Comparison of ENCODE assay signal across 23 cellular contexts in genomic region chr2:84052043-84052442, GRCh38.
"Had no signal": no experiment of that assay in that cellular context is flagged by ENCODE, and none has a peak within 500 bp of the region (broad histone marks: within the 10 kb centered on the region; RNA-seq: fewer than 3 reads in every experiment).

No MANE protein-coding gene starts in this region.

- H3K79me2 ChIP-seq: parathyroid adenoma had no signal

- H3K9me3 ChIP-seq: esophagus muscularis mucosa, left lung, neutrophil, right lobe of liver, thoracic aorta, tibial nerve, upper lobe of left lung had no signal

- H3K4me1 Mint-ChIP-seq: natural killer cell; neural crest cell; stimulated activated naive B cell treated with anti-CD40 and anti-IgM and Interleukin-4, amounts not matched to agents 10 μg/mL and 1 μg/mL and 100 μg/mL, for 72 hours had no signal

- H3K27me3 ChIP-seq: esophagus muscularis mucosa, heart right ventricle, left lung, neutrophil, right lobe of liver, tibial nerve, upper lobe of left lung had no signal

- DNase-seq: cortex of kidney; effector memory CD8-positive, alpha-beta T cell; foreskin melanocyte; glutamatergic neuron; heart right ventricle; hippocampal formation; left cardiac atrium; left lung; natural killer cell; right lobe of liver; small intestine; stimulated activated CD4-positive, alpha-beta T cell treated with anti-CD3 and anti-CD28 coated beads, Interleukin-15, amount 100 ng/mL, for 24 hours; stimulated activated CD4-positive, alpha-beta T cell treated with anti-CD3 and anti-CD28 coated beads, Interleukin-2, amount 100 ng/mL, for 48 hours; stimulated activated naive B cell treated with anti-CD40 and anti-IgM and Interleukin-4, amounts not matched to agents 10 μg/mL and 1 μg/mL and 100 μg/mL, for 72 hours; upper lobe of left lung had no signal

- H3K27ac Mint-ChIP-seq: effector memory CD8-positive, alpha-beta T cell; natural killer cell; progenitor cell of endocrine pancreas; stimulated activated naive B cell treated with anti-CD40 and anti-IgM and Interleukin-4, amounts not matched to agents 10 μg/mL and 1 μg/mL and 100 μg/mL, for 72 hours; stimulated activated naive CD8-positive, alpha-beta T cell treated with anti-CD3 and anti-CD28 coated beads, Interleukin-15, Interleukin-2, amounts not matched to agents 100 ng/mL and 50 ng/mL, for 24 hours had no signal

- H3K4me3 ChIP-seq: esophagus muscularis mucosa, heart right ventricle, left lung, right lobe of liver, thoracic aorta, tibial nerve, upper lobe of left lung had no signal

- H2AFZ ChIP-seq: parathyroid adenoma had no signal

- H3K36me3 ChIP-seq: esophagus muscularis mucosa, heart right ventricle, left lung, neutrophil, right lobe of liver, thoracic aorta, tibial nerve, upper lobe of left lung had no signal

- H3K9me3 Mint-ChIP-seq: effector memory CD8-positive, alpha-beta T cell; natural killer cell; neural crest cell; stimulated activated naive B cell treated with anti-CD40 and anti-IgM and Interleukin-4, amounts not matched to agents 10 μg/mL and 1 μg/mL and 100 μg/mL, for 72 hours; stimulated activated naive CD8-positive, alpha-beta T cell treated with anti-CD3 and anti-CD28 coated beads, Interleukin-15, Interleukin-2, amounts not matched to agents 100 ng/mL and 50 ng/mL, for 24 hours had no signal

- H3K4me3 Mint-ChIP-seq: effector memory CD8-positive, alpha-beta T cell; natural killer cell; neural crest cell; stimulated activated naive B cell treated with anti-CD40 and anti-IgM and Interleukin-4, amounts not matched to agents 10 μg/mL and 1 μg/mL and 100 μg/mL, for 72 hours; stimulated activated naive CD8-positive, alpha-beta T cell treated with anti-CD3 and anti-CD28 coated beads, Interleukin-15, Interleukin-2, amounts not matched to agents 100 ng/mL and 50 ng/mL, for 24 hours had no signal

- H3K9ac ChIP-seq: parathyroid adenoma had no signal

- H3K27me3 Mint-ChIP-seq: effector memory CD8-positive, alpha-beta T cell; progenitor cell of endocrine pancreas; stimulated activated naive B cell treated with anti-CD40 and anti-IgM and Interleukin-4, amounts not matched to agents 10 μg/mL and 1 μg/mL and 100 μg/mL, for 72 hours; stimulated activated naive CD8-positive, alpha-beta T cell treated with anti-CD3 and anti-CD28 coated beads, Interleukin-15, Interleukin-2, amounts not matched to agents 100 ng/mL and 50 ng/mL, for 24 hours had no signal

- ATAC-seq: effector memory CD8-positive, alpha-beta T cell; heart right ventricle; left cardiac atrium; left lung; natural killer cell; right lobe of liver; stimulated activated naive B cell treated with anti-CD40 and anti-IgM and Interleukin-4, amounts not matched to agents 10 μg/mL and 1 μg/mL and 100 μg/mL, for 72 hours had no signal

- H3K36me3 Mint-ChIP-seq: natural killer cell; stimulated activated naive B cell treated with anti-CD40 and anti-IgM and Interleukin-4, amounts not matched to agents 10 μg/mL and 1 μg/mL and 100 μg/mL, for 72 hours had no signal

- H3K27ac ChIP-seq: esophagus muscularis mucosa, heart right ventricle, left lung, neutrophil, parathyroid adenoma, right lobe of liver, thoracic aorta, tibial nerve, upper lobe of left lung had no signal

- H3K4me1 ChIP-seq: esophagus muscularis mucosa, heart right ventricle, left lung, parathyroid adenoma, right lobe of liver, tibial nerve, upper lobe of left lung had no signal
